In genomic region chr12:104354868-104355570, GRCh38 we compare ENCODE assay signal across 13 cellular contexts.
"Had no signal": no experiment of that assay in that cellular context is flagged by ENCODE, and none has a peak within 500 bp of the region (broad histone marks: within the 10 kb centered on the region; RNA-seq: fewer than 3 reads in every experiment).

No MANE protein-coding gene starts in this region.

- H3K36me3 ChIP-seq: cardiac muscle cell, colonic mucosa had no signal

- H3K4me3 Mint-ChIP-seq: activated CD4-positive, alpha-beta memory T cell treated with anti-CD3 and anti-CD28 coated beads, Interleukin-2, amount 10 ng/mL, durations not matched to agents 7 days and 5 days; activated naive CD4-positive, alpha-beta T cell treated with anti-CD3 and anti-CD28 coated beads, Interleukin-2, amount 10 ng/mL, durations not matched to agents 7 days and 5 days; nephron; T-helper 1 cell treated with Interleukin-12 subunit alpha and Interleukin-12 subunit beta and Interleukin-4 antibody, amounts not matched to agents 30 μg/mL and 1 μg/mL, for 36 hours had no signal

- H3K9me3 ChIP-seq: colonic mucosa, psoas muscle, thoracic aorta had no signal

- H3K4me3 ChIP-seq: cardiac muscle cell, colonic mucosa, psoas muscle, thoracic aorta had no signal

- H3K27me3 Mint-ChIP-seq: activated CD4-positive, alpha-beta memory T cell treated with anti-CD3 and anti-CD28 coated beads, Interleukin-2, amount 10 ng/mL, durations not matched to agents 7 days and 5 days; activated naive CD4-positive, alpha-beta T cell treated with anti-CD3 and anti-CD28 coated beads, Interleukin-2, amount 10 ng/mL, durations not matched to agents 7 days and 5 days had no signal

- H3K4me1 ChIP-seq: colonic mucosa, psoas muscle had no signal

- ATAC-seq: psoas muscle, sciatic nerve had no signal

- H3K27ac Mint-ChIP-seq: activated CD4-positive, alpha-beta memory T cell treated with anti-CD3 and anti-CD28 coated beads, Interleukin-2, amount 10 ng/mL, durations not matched to agents 7 days and 5 days; activated naive CD4-positive, alpha-beta T cell treated with anti-CD3 and anti-CD28 coated beads, Interleukin-2, amount 10 ng/mL, durations not matched to agents 7 days and 5 days; nephron; T-helper 1 cell treated with Interleukin-12 subunit alpha and Interleukin-12 subunit beta and Interleukin-4 antibody, amounts not matched to agents 30 μg/mL and 1 μg/mL, for 36 hours had no signal

- H3K27ac ChIP-seq: cardiac muscle cell, colonic mucosa, psoas muscle had no signal

- H3K27me3 ChIP-seq: cardiac muscle cell, colonic mucosa had no signal

- DNase-seq: activated CD4-positive, alpha-beta memory T cell treated with anti-CD3 and anti-CD28 coated beads, Interleukin-2, amount 10 ng/mL, durations not matched to agents 7 days and 5 days; activated CD4-positive, alpha-beta T cell treated with anti-CD3 and anti-CD28 coated beads for 4 hours; activated naive CD4-positive, alpha-beta T cell treated with anti-CD3 and anti-CD28 coated beads, Interleukin-2, amount 10 ng/mL, durations not matched to agents 7 days and 5 days; colonic mucosa; foreskin fibroblast; kidney glomerular epithelial cell; occipital lobe; psoas muscle had no signal

- H3K4me1 Mint-ChIP-seq: nephron had no signal

- H3K9me3 Mint-ChIP-seq: activated CD4-positive, alpha-beta memory T cell treated with anti-CD3 and anti-CD28 coated beads, Interleukin-2, amount 10 ng/mL, durations not matched to agents 7 days and 5 days; activated naive CD4-positive, alpha-beta T cell treated with anti-CD3 and anti-CD28 coated beads, Interleukin-2, amount 10 ng/mL, durations not matched to agents 7 days and 5 days; T-helper 1 cell treated with Interleukin-12 subunit alpha and Interleukin-12 subunit beta and Interleukin-4 antibody, amounts not matched to agents 30 μg/mL and 1 μg/mL, for 36 hours had no signal
